In the genomic region with DNA sequence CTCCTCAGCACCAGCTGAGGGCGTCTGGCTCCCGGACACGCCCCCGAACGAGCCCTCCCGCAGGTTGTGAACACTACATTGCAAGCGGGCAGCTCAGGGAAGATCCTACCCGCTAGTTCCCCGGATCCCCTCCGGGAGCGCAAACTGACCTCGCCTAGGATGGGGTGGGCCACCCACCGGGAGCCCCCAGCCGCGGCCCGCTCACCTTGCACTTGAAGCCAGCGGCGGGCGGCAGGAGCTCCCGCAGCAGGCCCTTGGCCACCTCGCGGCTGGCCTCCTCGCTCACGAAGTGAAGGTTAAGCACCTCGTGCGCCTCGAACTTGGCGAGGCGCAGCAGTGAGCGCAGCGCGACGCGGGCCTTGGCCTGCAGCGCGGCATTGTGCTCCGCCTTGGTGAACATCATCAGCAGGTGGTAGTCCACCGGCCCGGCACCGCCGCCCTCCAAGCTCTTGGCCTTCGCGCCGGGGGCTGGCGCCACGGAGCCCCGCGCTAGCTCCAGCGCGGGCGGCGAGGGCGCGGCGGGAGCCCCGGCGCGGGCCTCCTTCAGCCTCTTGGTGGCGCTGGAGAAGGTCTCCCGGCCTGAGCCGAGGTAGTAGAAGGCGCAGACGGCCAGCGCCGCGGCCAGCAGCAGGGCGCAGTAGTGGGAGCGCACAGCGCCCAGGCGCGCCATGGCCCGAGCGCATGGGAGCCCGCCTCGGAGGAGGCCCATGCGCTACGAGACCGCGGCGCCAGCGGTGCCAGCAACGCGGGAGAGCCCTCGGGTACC, we compare ENCODE assay signal across 8 cellular contexts. TPM values are rescaled to one million over a fixed set of nuclear protein-coding genes. Genes with fewer than 3 reads are reported as not detected.
DNase-seq lines count a peak whose midpoint lies in the region; ATAC-seq and TF ChIP-seq lines count a peak whose summit lies in the region.

No MANE protein-coding gene starts in this region.

- DNase-seq in D341Med (ENCODE audit: low spot score) (peak; percentile 75), NCI-H526 treated with DMSO at 0.1 percent for 48 hours (lab: John Stamatoyannopoulos, UW) (peak; percentile 48), activated T-cell treated with anti-CD3 and anti-CD28 coated beads for 4 hours (peak; percentile 52), fibroblast of the aortic adventitia (ENCODE audit: low read depth) (peak; percentile 68), neural crest cell (ENCODE audit: low read depth, low spot score) (peak; percentile 65), type B pancreatic cell (ENCODE audit: extremely low spot score, unreplicated experiment) (no peak)

- ATAC-seq in GM19397 (IDR thresholded peaks at IDR 0.05; ENCODE audit: unreplicated experiment) (peak; percentile 61), HG03460 (IDR thresholded peaks at IDR 0.05; ENCODE audit: unreplicated experiment) (peak; percentile 52)

- H3K9me3 Mint-ChIP-seq in neural crest cell = no peaks in the 10 kb centered on the region
- H3K9me3 Mint-ChIP-seq in type B pancreatic cell = no peaks in the 10 kb centered on the region

- peak overlapping the region; percentile 92 for H3K4me3 Mint-ChIP-seq in neural crest cell
- H3K4me3 Mint-ChIP-seq in type B pancreatic cell = peak overlapping the region; percentile 91

- peak overlapping the region; percentile 82 for H3K4me3 ChIP-seq in fibroblast of the aortic adventitia (ENCODE audit: low read depth, low read length)

- H3K27ac Mint-ChIP-seq in neural crest cell (ENCODE audit: unreplicated experiment) (no peak overlapping the region), type B pancreatic cell (peak overlapping the region; percentile 51)

- H3K4me1 Mint-ChIP-seq in neural crest cell (peaks cover 29% of the 10 kb centered on the region), type B pancreatic cell (ENCODE audit: unreplicated experiment) (peaks cover 24% of the 10 kb centered on the region)

- H3K36me3 Mint-ChIP-seq in neural crest cell (ENCODE audit: low read depth) = no peaks in the 10 kb centered on the region
- H3K36me3 Mint-ChIP-seq in type B pancreatic cell = peaks cover 10% of the 10 kb centered on the region

- H3K27me3 Mint-ChIP-seq in neural crest cell (ENCODE audit: low read depth) (no peaks in the 10 kb centered on the region), type B pancreatic cell (no peaks in the 10 kb centered on the region)

- TF ChIP-seq CTCF in fibroblast of the aortic adventitia (IDR thresholded peaks at IDR 0.05; ENCODE audit: insufficient read depth, low read length) (peak; percentile 57), neural crest cell (conservative IDR thresholded peaks at IDR 0.05) (peak; percentile 69), type B pancreatic cell (conservative IDR thresholded peaks at IDR 0.05) (peak; percentile 69)

RNA-seq across cellular contexts. Expression of a gene that starts 0.4 kb away (rescaled TPM):
- 13.0 and 21.0 TPM in 2 replicates for total RNA-seq in fibroblast of the aortic adventitia (ENCODE audit: low replicate concordance)
- total RNA-seq in neural crest cell = 41.1 and 41.2 TPM in 2 replicates
- total RNA-seq in type B pancreatic cell (ENCODE audit: low replicate concordance) = 10.4 and 27.0 TPM in 2 replicates
